In the genomic region with DNA sequence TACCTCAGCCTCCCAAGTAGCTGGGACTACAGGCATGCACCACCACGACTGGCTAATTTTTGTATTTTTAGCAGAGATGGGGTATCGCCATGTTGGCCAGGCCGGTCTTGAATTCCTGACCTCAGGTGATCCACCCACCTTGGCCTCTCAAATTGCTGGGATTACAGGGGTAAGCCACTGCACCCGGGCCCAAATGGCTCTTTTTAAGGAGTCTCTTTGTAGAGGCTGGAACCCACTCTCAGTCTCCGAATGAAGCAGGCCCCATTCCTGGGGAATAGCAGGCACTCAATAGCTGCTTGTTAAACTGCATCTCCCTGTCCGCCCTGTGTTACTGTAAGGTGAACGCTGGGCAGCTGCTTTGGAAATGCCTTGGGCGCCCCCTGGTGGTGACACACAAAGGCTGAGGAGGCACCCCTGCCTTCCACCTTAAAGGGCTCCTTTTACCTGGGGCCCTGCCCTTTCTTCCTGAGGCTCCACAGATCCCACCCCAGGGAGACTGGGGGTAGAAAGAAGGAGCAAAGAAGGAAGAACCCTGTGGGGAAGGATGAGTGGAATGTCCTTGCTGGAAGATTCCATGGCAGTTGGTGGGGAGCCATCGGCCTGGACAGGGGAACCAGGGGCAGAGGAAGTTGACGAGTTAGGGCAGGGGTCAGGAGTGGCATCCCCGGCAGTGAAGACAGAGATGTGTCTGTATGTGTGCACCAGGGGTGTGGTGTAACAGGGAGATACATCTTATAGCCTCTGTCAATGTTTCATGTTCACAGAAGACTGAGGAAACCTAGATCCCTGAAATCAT, we compare ENCODE assay signal across 8 cellular contexts. TPM values are rescaled to one million over a fixed set of nuclear protein-coding genes. Genes with fewer than 3 reads are reported as not detected.
DNase-seq lines count a peak whose midpoint lies in the region; ATAC-seq, FAIRE-seq and TF ChIP-seq lines count a peak whose summit lies in the region.

No MANE protein-coding gene starts in this region.

- no peaks in the 10 kb centered on the region for H4K20me1 ChIP-seq in mammary epithelial cell (ENCODE audit: insufficient read depth, low read length)

- H3K4me3 ChIP-seq in mammary epithelial cell (replicated peaks in 1 of 3; ENCODE audit: insufficient read depth in 1 of 3, low read depth in 2 of 3, low read length in 3 of 3) (no peak overlapping the region), kidney (ENCODE audit: low read length in 2 of 2) (no peak overlapping the region)

- no peak overlapping the region for H2AFZ ChIP-seq in mammary epithelial cell (ENCODE audit: low read depth, low read length)

- H3K9ac ChIP-seq in mammary epithelial cell (ENCODE audit: insufficient read depth, low read length), result no peak overlapping the region
- no peak overlapping the region for H3K9ac ChIP-seq in kidney (ENCODE audit: low read length in 2 of 2)

- no peaks in the 10 kb centered on the region for H3K9me3 Mint-ChIP-seq in CD14-positive monocyte

- H3K27me3 Mint-ChIP-seq in CD14-positive monocyte (ENCODE audit: low read depth in 3 of 3), result no peaks in the 10 kb centered on the region

- no peaks in the 10 kb centered on the region for H3K27me3 ChIP-seq in mammary epithelial cell (ENCODE audit: insufficient read depth, low read length)

- peak overlapping the region in 1 of 7 donors; percentile 38 for H3K27ac Mint-ChIP-seq in CD14-positive monocyte

- no peak overlapping the region for H3K4me2 ChIP-seq in mammary epithelial cell (ENCODE audit: insufficient read depth, low read depth, low read length)

- no peaks in the 10 kb centered on the region for H3K36me3 ChIP-seq in mammary epithelial cell (ENCODE audit: insufficient read depth, low read length)
- no peaks in the 10 kb centered on the region for H3K36me3 ChIP-seq in kidney (ENCODE audit: control insufficient read depth in 1 of 2, insufficient read depth in 2 of 2, low read length in 2 of 2)

- H3K9me3 ChIP-seq in mammary epithelial cell (replicated peaks; ENCODE audit: insufficient read depth, low read length) (no peaks in the 10 kb centered on the region), kidney (ENCODE audit: control insufficient read depth in 1 of 2, low read length in 2 of 2) (no peaks in the 10 kb centered on the region)

- peaks cover 19% of the 10 kb centered on the region for H3K4me1 Mint-ChIP-seq in CD14-positive monocyte

- ATAC-seq in HG02610 (IDR thresholded peaks at IDR 0.05; ENCODE audit: unreplicated experiment) (peak; percentile 61), GM19351 (IDR thresholded peaks at IDR 0.05; ENCODE audit: unreplicated experiment) (no peak)

- peak; percentile 96 for TF ChIP-seq CTCF in CD14-positive monocyte (IDR thresholded peaks at IDR 0.05)
- peak; percentile 82 to 97 for TF ChIP-seq CTCF in mammary epithelial cell (conservative IDR thresholded peaks at IDR 0.05 in 1 of 2, IDR thresholded peaks at IDR 0.05 in 1 of 2; ENCODE audit: extremely low read depth in 1 of 2, insufficient read depth in 1 of 2, low read depth in 1 of 2, low read length in 2 of 2)
- peak; percentile 90 for TF ChIP-seq CTCF in kidney (IDR thresholded peaks at IDR 0.05; ENCODE audit: borderline replicate concordance, extremely low read depth, insufficient read depth)

- no peak overlapping the region for H3K27ac ChIP-seq in mammary epithelial cell (ENCODE audit: insufficient read depth, low read depth, low read length)
- H3K27ac ChIP-seq in kidney (ENCODE audit: low read depth in 2 of 2, low read length in 2 of 2), result no peak overlapping the region

- dilution Hi-C loops in mammary epithelial cell (cut with HindIII; ENCODE audit: low sequenced_read_pairs), result loop anchor here (5.0 kb wide), 1 partner anchor 43 kb away; no protein-coding TSS in a partner anchor

- H3K4me1 ChIP-seq in mammary epithelial cell (ENCODE audit: insufficient read depth, low read length), result peaks cover 25% of the 10 kb centered on the region
- peaks cover 7 to 12% of the 10 kb centered on the region in 2 donors for H3K4me1 ChIP-seq in kidney (ENCODE audit: control insufficient read depth in 1 of 2, insufficient read depth in 1 of 2, low read depth in 1 of 2, low read length in 2 of 2)

- FAIRE-seq in kidney (lab: Jason Lieb, UNC), result no peak

- no peak overlapping the region for H3K4me3 Mint-ChIP-seq in CD14-positive monocyte

- DNase-seq in CD14-positive monocyte (ENCODE audit: low spot score) (peak; percentile 80), NCI-H226 (peak; percentile 47), mammary epithelial cell (peak; percentile 66), kidney (peak; percentile 94)
- DNase-seq in activated CD4-positive, CD25-positive, alpha-beta regulatory T cell (lab: John Stamatoyannopoulos, UW), result peak; percentile 82 to 97 (median 90)
- peak; percentile 90 to 96 (median 92) for DNase-seq in stimulated activated CD4-positive, alpha-beta T cell treated with anti-CD3 and anti-CD28 coated beads, Interleukin-1b, Interleukin-23, amount 100 ng/mL, for 24 hours (ENCODE audit: low read depth in 4 of 4, low spot score in 1 of 4)

- 29% methylated on average over 11 of the region's 11 CpGs for WGBS in mammary epithelial cell (ENCODE audit: low coverage, missing lambda C conversion rate)

- in situ Hi-C loops in mammary epithelial cell (cut with MboI; ENCODE audit: low sequenced_read_pairs in 2 of 2), result loop anchor here (5.0 kb wide), 1 partner anchor 48 kb away; a partner anchor contains a TSS

- no peaks in the 10 kb centered on the region for H3K36me3 Mint-ChIP-seq in CD14-positive monocyte

- CTCF ChIA-PET in mammary epithelial cell (lab: Charles Lee; ENCODE audit: low non-redundant PET), result interaction anchor here (0.6 to 0.9 kb wide), 3 partner anchors 39 to 47 kb away, joined by 3 to 4 read pairs (median 4); a partner anchor contains a TSS

- BruUV-seq in mammary epithelial cell (replicated peaks; lab: Mats Ljungman, UMichigan), result no TSS peak

- H3K79me2 ChIP-seq in mammary epithelial cell (ENCODE audit: insufficient read depth, low read length), result peaks cover 12% of the 10 kb centered on the region

- intact Hi-C loops in CD14-positive monocyte (cut with micrococcal nuclease), result loop anchor here (1.0 to 10.0 kb wide), 4 partner anchors 45 to 225 kb away; a partner anchor contains a TSS
- intact Hi-C loops in mammary epithelial cell (cut with micrococcal nuclease), result loop anchor here (1.0 kb wide), 1 partner anchor 47 kb away; no protein-coding TSS in a partner anchor
- intact Hi-C loops in kidney (cut with DNase I), result loop anchor here (5.0 kb wide), 1 partner anchor 43 kb away; no protein-coding TSS in a partner anchor

RNA-seq across cellular contexts. Expression of a gene that starts 6.1 kb away (rescaled TPM):
- polyA plus RNA-seq in CD14-positive monocyte (1 to 10 TPM; 3.1 to 6.8 TPM), mammary epithelial cell (3.9 TPM), kidney (ENCODE audit: insufficient read depth, low read depth, low replicate concordance) (9.0 TPM)
- total RNA-seq in mammary epithelial cell (10 to 100 TPM in 1 of 2 donors, 1 to 10 TPM in 1; 1.5 to 14.9 TPM), kidney (23.6 TPM)
- polyA minus RNA-seq in mammary epithelial cell, result 2.3 TPM

RNA-seq across cellular contexts. Expression of a gene that starts 39.0 kb away (rescaled TPM):
- polyA plus RNA-seq in CD14-positive monocyte (under 1 TPM in 1 of 2 donors, not detected in 1; 0.06 TPM), mammary epithelial cell (4.6 TPM), kidney (ENCODE audit: insufficient read depth, low read depth, low replicate concordance) (0.86 TPM)
- total RNA-seq in mammary epithelial cell (10 to 100 TPM in 1 of 2 donors, 1 to 10 TPM in 1; 4.2 to 15.1 TPM), kidney (2.0 TPM)
- 7.7 TPM for polyA minus RNA-seq in mammary epithelial cell

RNA-seq across cellular contexts. Expression of a gene that starts 48.9 kb away (rescaled TPM):
- polyA plus RNA-seq in CD14-positive monocyte (10 to 100 TPM; 13.2 to 14.5 TPM), mammary epithelial cell (25.2 TPM), kidney (ENCODE audit: insufficient read depth, low read depth, low replicate concordance) (172 TPM)
- total RNA-seq in mammary epithelial cell (10 to 100 TPM; 29.0 to 36.3 TPM), kidney (40.3 TPM)
- 22.3 TPM for polyA minus RNA-seq in mammary epithelial cell

RNA-seq across cellular contexts. Expression of a gene that starts 51.4 kb away (rescaled TPM):
- polyA plus RNA-seq in CD14-positive monocyte (10 to 100 TPM; 29.7 to 34.2 TPM), mammary epithelial cell (62.4 TPM), kidney (ENCODE audit: insufficient read depth, low read depth, low replicate concordance) (55.8 TPM)
- total RNA-seq in mammary epithelial cell (10 to 100 TPM; 63.5 to 89.5 TPM), kidney (45.1 TPM)
- polyA minus RNA-seq in mammary epithelial cell, result 78.2 TPM

RNA-seq across cellular contexts. Expression of a gene that starts 58.5 kb away (rescaled TPM):
- polyA plus RNA-seq in CD14-positive monocyte, result under 1 TPM; 0.12 to 0.22 TPM
- total RNA-seq in mammary epithelial cell, result under 1 TPM in 1 of 2 donors, not detected in 1; 0.54 TPM
- polyA plus RNA-seq in mammary epithelial cell, result 0.28 TPM
- polyA minus RNA-seq in mammary epithelial cell, result not detected
- total RNA-seq in kidney, result 0.91 TPM
- polyA plus RNA-seq in kidney (ENCODE audit: insufficient read depth, low read depth, low replicate concordance), result 1.5 TPM
